Comparison of ENCODE assay signal across 17 cellular contexts in the genomic region with DNA sequence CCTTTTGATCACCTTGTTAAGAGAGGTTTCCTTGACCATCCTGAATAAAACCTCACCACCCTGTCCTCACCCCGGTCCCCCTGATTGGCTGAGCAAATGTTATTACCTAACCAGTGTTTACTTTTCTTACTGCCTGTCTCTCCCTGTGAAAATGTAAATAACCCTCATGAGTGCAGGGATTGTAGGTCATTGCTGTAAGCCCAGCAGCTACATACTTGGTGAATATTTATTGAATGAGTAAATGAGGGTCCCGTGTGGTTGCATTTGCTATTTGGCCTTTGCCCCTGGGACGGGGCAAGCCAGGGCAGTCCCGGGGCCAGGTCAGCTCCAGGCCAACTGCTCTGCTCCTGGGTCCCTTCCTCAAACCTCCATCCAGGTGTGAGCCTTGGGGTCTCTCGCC. TPM values are rescaled to one million over a fixed set of nuclear protein-coding genes. Genes with fewer than 3 reads are reported as not detected.
DNase-seq lines count a peak whose midpoint lies in the region; ATAC-seq and TF ChIP-seq lines count a peak whose summit lies in the region.
"Had no signal": no experiment of that assay in that cellular context is flagged by ENCODE, and none has a peak within 500 bp of the region (broad histone marks: within the 10 kb centered on the region; RNA-seq: fewer than 3 reads in every experiment).

No MANE protein-coding gene starts in this region.

- no peaks in the 10 kb centered on the region for H3K27me3 ChIP-seq in CD4-positive, alpha-beta T cell (ENCODE audit: control insufficient read depth, insufficient read depth, low read length)

- POLR2A ChIA-PET in CD4-positive, alpha-beta T cell (lab: Charles Lee), result no interaction called here

- peak overlapping the region; percentile 34 for H3K4me3 Mint-ChIP-seq in CD4-positive, alpha-beta T cell

- H3K27ac ChIP-seq in CD4-positive, alpha-beta T cell (ENCODE audit: low read depth, low read length), result no peak overlapping the region
- H3K27ac ChIP-seq in coronary artery, result peak overlapping the region; percentile 74 to 76
- H3K27ac ChIP-seq: parathyroid adenoma, RWPE1 had no signal

- DNase-seq in CD4-positive, alpha-beta T cell, result no peak
- DNase-seq in HuH-7.5 (ENCODE audit: low spot score) (peak; percentile 74), coronary artery (ENCODE audit: low spot score) (no peak), mucosa of descending colon (peak in 1 of 3 donors; percentile 47), NOMO-1 treated with DMSO at 0.1 percent for 48 hours (lab: John Stamatoyannopoulos, UW; ENCODE audit: unreplicated experiment) (no peak), KBM-7 (no peak), posterior cingulate gyrus (no peak)
- DNase-seq: activated CD4-positive, alpha-beta T cell treated with anti-CD3 and anti-CD28 coated beads for 1 hour; activated gamma-delta T cell treated with Interleukin-2 at 50 U/mL for 16 hours; anterior cingulate cortex; DMS 273 treated with DMSO at 0.1 percent for 48 hours; NCI-H187; stimulated activated naive CD4-positive, alpha-beta T cell treated with Interleukin-2 at 50 U/mL for 16 hours had no signal

- peaks cover 35% of the 10 kb centered on the region for H3K4me1 Mint-ChIP-seq in CD4-positive, alpha-beta T cell (ENCODE audit: low read depth)

- intact Hi-C loops in CD4-positive, alpha-beta T cell (cut with DNase I, micrococcal nuclease), result no loop called here
- intact Hi-C loops in mucosa of descending colon (cut with DNase I, micrococcal nuclease), result no loop called here
- intact Hi-C loops in posterior cingulate gyrus (cut with DNase I), result no loop called here

- TF ChIP-seq CTCF in CD4-positive, alpha-beta T cell (IDR thresholded peaks at IDR 0.05), result no peak
- TF ChIP-seq CTCF in coronary artery (IDR thresholded peaks at IDR 0.05) (no peak), mucosa of descending colon (IDR thresholded peaks at IDR 0.05) (no peak)

- no peaks in the 10 kb centered on the region for H3K36me3 ChIP-seq in mucosa of descending colon (ENCODE audit: low read depth)

- no peaks in the 10 kb centered on the region for H3K9me3 Mint-ChIP-seq in CD4-positive, alpha-beta T cell

- no peaks in the 10 kb centered on the region for H3K27me3 Mint-ChIP-seq in CD4-positive, alpha-beta T cell

- H3K9me3 ChIP-seq in CD4-positive, alpha-beta T cell (ENCODE audit: control insufficient read depth, low read length), result no peaks in the 10 kb centered on the region
- H3K9me3 ChIP-seq in mucosa of descending colon, result no peaks in the 10 kb centered on the region

- CTCF ChIA-PET in CD4-positive, alpha-beta T cell (lab: Charles Lee), result no interaction called here

- H3K4me1 ChIP-seq in mucosa of descending colon (ENCODE audit: low read depth), result no peaks in the 10 kb centered on the region
- H3K4me1 ChIP-seq: parathyroid adenoma had no signal

- H3K36me3 Mint-ChIP-seq in CD4-positive, alpha-beta T cell (ENCODE audit: low read depth), result peaks cover 22% of the 10 kb centered on the region

- no peak overlapping the region for H3K27ac Mint-ChIP-seq in CD4-positive, alpha-beta T cell

- ATAC-seq in CD4-positive, alpha-beta T cell (ENCODE audit: poor library complexity), result no peak
- ATAC-seq in mucosa of descending colon (peak; percentile 72), HG02798 (IDR thresholded peaks at IDR 0.05; ENCODE audit: poor library complexity, unreplicated experiment) (no peak)

- H3K4me3 ChIP-seq in coronary artery (no peak overlapping the region), mucosa of descending colon (no peak overlapping the region)

- in situ Hi-C loops in KBM-7 (cut with MboI; ENCODE audit: low pct_unique_long_range_greater_than_20kb, low sequenced_read_pairs), result loop anchor here (25.0 kb wide), 1 partner anchor 214 kb away; no protein-coding TSS in a partner anchor

RNA-seq across cellular contexts. Expression of gene CLCN4, which starts 55.5 kb away (rescaled TPM):
- total RNA-seq in CD4-positive, alpha-beta T cell, result not detected
- 1 to 10 TPM in 2 of 3 donors, under 1 TPM in 1; 0.26 to 1.8 (median 1.7) TPM for total RNA-seq in mucosa of descending colon
- total RNA-seq: T-helper 1 cell treated with Interleukin-12 subunit alpha and Interleukin-12 subunit beta and Interleukin-4 antibody, amounts not matched to agents 30 ng/mL and 1 ng/mL, for 36 hours had no signal
